In genomic region chr3:190430906-190431305, GRCh38 we compare ENCODE assay signal across 25 cellular contexts. TPM values are rescaled to one million over a fixed set of nuclear protein-coding genes. Genes with fewer than 3 reads are reported as not detected.
DNase-seq lines count a peak whose midpoint lies in the region; FAIRE-seq and TF ChIP-seq lines count a peak whose summit lies in the region.
"Had no signal": no experiment of that assay in that cellular context is flagged by ENCODE, and none has a peak within 500 bp of the region (broad histone marks: within the 10 kb centered on the region; RNA-seq: fewer than 3 reads in every experiment).

No MANE protein-coding gene starts in this region.

- peak overlapping the region; percentile 43 for H3K27ac ChIP-seq in epithelial cell of prostate
- H3K27ac ChIP-seq: BLaER1 treated with 17β-estradiol and CSF1 and Interleukin-3, amounts not matched to agents 10 nM and 100 nM; C4-2B had no signal

- FAIRE-seq in bronchial epithelial cell (lab: Jason Lieb, UNC) = no peak
- FAIRE-seq: A204.1, D721Med, GM12878, GM12892, GM18507 had no signal

- no peaks in the 10 kb centered on the region for H3K27me3 ChIP-seq in bronchial epithelial cell (ENCODE audit: control insufficient read depth, insufficient read depth, low read length)
- H3K27me3 ChIP-seq: BLaER1 treated with 17β-estradiol and CSF1 and Interleukin-3, amounts not matched to agents 10 nM and 100 nM had no signal

- no peaks in the 10 kb centered on the region for H3K36me3 ChIP-seq in bronchial epithelial cell (ENCODE audit: control insufficient read depth, insufficient read depth, low read length)
- H3K36me3 ChIP-seq: BLaER1 treated with 17β-estradiol and CSF1 and Interleukin-3, amounts not matched to agents 10 nM and 100 nM had no signal

- peak; percentile 58 for DNase-seq in bronchial epithelial cell (ENCODE audit: low read depth)
- no peak for DNase-seq in epithelial cell of prostate (ENCODE audit: low read depth, low spot score)
- DNase-seq in DMS79 treated with DMSO at 0.1 percent for 48 hours (lab: John Stamatoyannopoulos, UW) = no peak
- DNase-seq in ACHN = no peak
- no peak for DNase-seq in stimulated activated CD4-positive, alpha-beta T cell treated with anti-CD3 and anti-CD28 coated beads, Interleukin-2, amount 100 ng/mL, for 24 hours
- DNase-seq: 8988T; AML-193; Caco-2; Calu3; CD4-positive, alpha-beta T cell; CD8-positive, alpha-beta T cell; DND-41; EL; GDM1 had no signal

- in situ Hi-C loops in ACHN (cut with HindIII; ENCODE audit: low pct_ligation_motif_present, low pct_unique_long_range_greater_than_20kb, low sequenced_read_pairs) = no loop called here

- H3K4me3 ChIP-seq in bronchial epithelial cell (ENCODE audit: low read depth, low read length) = no peak overlapping the region
- H3K4me3 ChIP-seq: BLaER1 treated with 17β-estradiol and CSF1 and Interleukin-3, amounts not matched to agents 10 nM and 100 nM; GM12878 had no signal

- TF ChIP-seq CTCF in bronchial epithelial cell (IDR thresholded peaks at IDR 0.05; ENCODE audit: insufficient read depth, low read length, severe bottlenecking) = no peak

RNA-seq across cellular contexts. Expression of gene TMEM207, which starts 18.8 kb away (rescaled TPM):
- total RNA-seq in bronchial epithelial cell = not detected in 2 replicates
- total RNA-seq: A673; B cell; Caco-2; CD4-positive, alpha-beta T cell; CD8-positive, alpha-beta T cell; Daoy; G401; GM12878 had no signal

RNA-seq across cellular contexts. Expression of gene CLDN16, which starts 42.9 kb away (rescaled TPM):
- total RNA-seq in bronchial epithelial cell = 0.26 and 0.51 TPM in 2 replicates
- total RNA-seq: B cell; CD4-positive, alpha-beta T cell; CD8-positive, alpha-beta T cell; G401 had no signal
